8 cellular contexts compared by ENCODE assay signal in the genomic region with DNA sequence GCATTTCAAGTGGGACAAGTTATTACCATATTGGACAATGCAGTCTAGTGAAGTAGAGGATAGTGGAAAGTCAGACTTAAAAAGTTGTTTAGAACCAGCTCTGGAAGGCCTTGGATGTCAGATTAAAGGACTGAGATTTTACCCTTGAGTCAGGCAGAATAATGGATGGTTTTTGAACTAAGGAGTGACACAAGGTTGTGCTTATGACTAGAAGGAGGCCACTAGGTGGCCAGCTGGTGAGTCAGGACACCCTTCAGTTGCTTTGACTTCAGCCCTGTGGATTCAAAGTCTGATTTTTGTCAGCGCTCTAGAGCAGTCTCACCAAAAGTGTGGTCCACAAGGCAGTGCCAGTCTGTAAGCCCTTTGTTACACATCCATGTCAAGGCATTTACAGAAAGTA. TPM values are rescaled to one million over a fixed set of nuclear protein-coding genes. Genes with fewer than 3 reads are reported as not detected.
DNase-seq lines count a peak whose midpoint lies in the region; ATAC-seq and TF ChIP-seq lines count a peak whose summit lies in the region.

No MANE protein-coding gene starts in this region.

- no peak for ATAC-seq in HG02610 (IDR thresholded peaks at IDR 0.05; ENCODE audit: unreplicated experiment)

- H3K27me3 ChIP-seq in kidney epithelial cell (ENCODE audit: control insufficient read depth, insufficient read depth, low read length) = no peaks in the 10 kb centered on the region

- TF ChIP-seq RAD21 in Ishikawa (IDR thresholded peaks at IDR 0.05; ENCODE audit: low read depth) = peak; percentile 13; the same call in 1 of the 2 replicates

- peak; percentile 55 for TF ChIP-seq CTCF in kidney epithelial cell (IDR thresholded peaks at IDR 0.05; ENCODE audit: insufficient read depth, low read length, poor library complexity, severe bottlenecking)

- TF ChIP-seq EP300 in Ishikawa (IDR thresholded peaks at IDR 0.05; ENCODE audit: borderline replicate concordance) = no peak

- DNase-seq in NCI-H748 (lab: John Stamatoyannopoulos, UW; ENCODE audit: unreplicated experiment) (peak; percentile 7), NCI-H748 treated with DMSO at 0.1 percent for 48 hours (lab: John Stamatoyannopoulos, UW) (no peak), kidney epithelial cell (ENCODE audit: low read depth) (no peak), NCI-H2029 (lab: John Stamatoyannopoulos, UW) (no peak), NCI-H1048 (lab: John Stamatoyannopoulos, UW) (no peak)
- DNase-seq in activated CD4-positive, alpha-beta T cell treated with anti-CD3 and anti-CD28 coated beads, Interleukin-2, amount 50 U/mL, for 48 hours = peak; percentile 19 to 31

- H3K4me3 ChIP-seq in kidney epithelial cell (ENCODE audit: low read depth, low read length) = no peak overlapping the region

- H3K36me3 ChIP-seq in kidney epithelial cell (ENCODE audit: control insufficient read depth, insufficient read depth, low read length) = no peaks in the 10 kb centered on the region

TF ChIP-seq in Ishikawa, 13 proteins besides CTCF, POLR2A, EP300 and RAD21:
- no peak for TF ChIP-seq FOXM1 (IDR thresholded peaks at IDR 0.05; ENCODE audit: borderline replicate concordance, low read depth)
- no peak for TF ChIP-seq CREB1 (IDR thresholded peaks at IDR 0.05; ENCODE audit: low read depth)
- TF ChIP-seq EGR1 (IDR thresholded peaks at IDR 0.05) = no peak
- TF ChIP-seq NFIC (IDR thresholded peaks at IDR 0.05) = no peak
- TF ChIP-seq, protein P1, sequence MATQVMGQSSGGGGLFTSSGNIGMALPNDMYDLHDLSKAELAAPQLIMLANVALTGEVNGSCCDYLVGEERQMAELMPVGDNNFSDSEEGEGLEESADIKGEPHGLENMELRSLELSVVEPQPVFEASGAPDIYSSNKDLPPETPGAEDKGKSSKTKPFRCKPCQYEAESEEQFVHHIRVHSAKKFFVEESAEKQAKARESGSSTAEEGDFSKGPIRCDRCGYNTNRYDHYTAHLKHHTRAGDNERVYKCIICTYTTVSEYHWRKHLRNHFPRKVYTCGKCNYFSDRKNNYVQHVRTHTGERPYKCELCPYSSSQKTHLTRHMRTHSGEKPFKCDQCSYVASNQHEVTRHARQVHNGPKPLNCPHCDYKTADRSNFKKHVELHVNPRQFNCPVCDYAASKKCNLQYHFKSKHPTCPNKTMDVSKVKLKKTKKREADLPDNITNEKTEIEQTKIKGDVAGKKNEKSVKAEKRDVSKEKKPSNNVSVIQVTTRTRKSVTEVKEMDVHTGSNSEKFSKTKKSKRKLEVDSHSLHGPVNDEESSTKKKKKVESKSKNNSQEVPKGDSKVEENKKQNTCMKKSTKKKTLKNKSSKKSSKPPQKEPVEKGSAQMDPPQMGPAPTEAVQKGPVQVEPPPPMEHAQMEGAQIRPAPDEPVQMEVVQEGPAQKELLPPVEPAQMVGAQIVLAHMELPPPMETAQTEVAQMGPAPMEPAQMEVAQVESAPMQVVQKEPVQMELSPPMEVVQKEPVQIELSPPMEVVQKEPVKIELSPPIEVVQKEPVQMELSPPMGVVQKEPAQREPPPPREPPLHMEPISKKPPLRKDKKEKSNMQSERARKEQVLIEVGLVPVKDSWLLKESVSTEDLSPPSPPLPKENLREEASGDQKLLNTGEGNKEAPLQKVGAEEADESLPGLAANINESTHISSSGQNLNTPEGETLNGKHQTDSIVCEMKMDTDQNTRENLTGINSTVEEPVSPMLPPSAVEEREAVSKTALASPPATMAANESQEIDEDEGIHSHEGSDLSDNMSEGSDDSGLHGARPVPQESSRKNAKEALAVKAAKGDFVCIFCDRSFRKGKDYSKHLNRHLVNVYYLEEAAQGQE (IDR thresholded peaks at IDR 0.05; ENCODE audit: low read depth) = no peak
- TF ChIP-seq MAX (IDR thresholded peaks at IDR 0.05) = no peak
- TF ChIP-seq USF1 (IDR thresholded peaks at IDR 0.05) = no peak
- no peak for TF ChIP-seq TEAD4 (IDR thresholded peaks at IDR 0.05)
- TF ChIP-seq CEBPB (IDR thresholded peaks at IDR 0.05) = no peak
- TF ChIP-seq YY1 (IDR thresholded peaks at IDR 0.05; ENCODE audit: low read depth) = no peak
- no peak for TF ChIP-seq ZBTB7A (IDR thresholded peaks at IDR 0.05; ENCODE audit: low read depth)
- TF ChIP-seq TAF1 (IDR thresholded peaks at IDR 0.05; ENCODE audit: low read depth) = no peak
- no peak for TF ChIP-seq TCF12 (IDR thresholded peaks at IDR 0.05; ENCODE audit: low read depth)

RNA-seq across cellular contexts. Expression of gene GABPB1, which starts 3.8 kb away (rescaled TPM):
- total RNA-seq in kidney epithelial cell = 37.7 and 44.2 TPM in 2 replicates

Comparison
In these comparisons a context has a peak if more than half of its experiments do, and no peak if none do; other contexts are left out.
1. DNase-seq: peak in NCI-H748 (single experiment) and activated CD4-positive, alpha-beta T cell treated with anti-CD3 and anti-CD28 coated beads, Interleukin-2, amount 50 U/mL, for 48 hours (2 of 2); none in NCI-H748 treated with DMSO at 0.1 percent for 48 hours (single experiment), kidney epithelial cell (single experiment), NCI-H2029 (single experiment) and NCI-H1048 (single experiment).